In the genomic region with DNA sequence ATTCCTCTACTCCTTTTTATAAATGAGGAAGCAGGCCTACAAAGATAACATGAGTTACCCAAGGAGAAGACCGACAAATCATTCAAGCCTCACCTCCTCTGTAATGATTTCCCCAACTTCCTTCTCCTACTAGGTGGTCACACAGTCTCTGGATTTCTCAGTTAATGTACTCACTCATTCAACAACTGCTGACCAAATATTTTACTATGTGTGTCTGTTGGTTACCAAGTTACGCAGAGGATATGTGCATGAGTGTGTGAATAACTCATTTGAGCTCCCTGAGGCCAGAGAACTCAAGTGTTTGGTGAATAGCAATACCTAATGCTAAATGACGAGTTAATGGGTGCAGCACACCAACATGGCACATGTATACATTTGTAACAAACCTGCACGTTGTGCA, we compare ENCODE assay signal across 2 cellular contexts.
TF ChIP-seq lines count a peak whose summit lies in the region.

No MANE protein-coding gene starts in this region.

TF ChIP-seq in IMR-90, 13 proteins besides CTCF, POLR2A, EP300 and RAD21:
- no peak for TF ChIP-seq MAFK (IDR thresholded peaks at IDR 0.05; ENCODE audit: low read depth, low read length)
- no peak for TF ChIP-seq SMC3 (IDR thresholded peaks at IDR 0.05; ENCODE audit: low read depth, low read length)
- TF ChIP-seq CEBPB (IDR thresholded peaks at IDR 0.05; ENCODE audit: low read depth, low read length) = no peak
- no peak for TF ChIP-seq FOS (IDR thresholded peaks at IDR 0.05; ENCODE audit: low read depth, low read length)
- no peak for TF ChIP-seq BHLHE40 (IDR thresholded peaks at IDR 0.05; ENCODE audit: low read depth, low read length)
- no peak for TF ChIP-seq RFX5 (IDR thresholded peaks at IDR 0.05; ENCODE audit: low read depth, low read length)
- TF ChIP-seq, protein P1, sequence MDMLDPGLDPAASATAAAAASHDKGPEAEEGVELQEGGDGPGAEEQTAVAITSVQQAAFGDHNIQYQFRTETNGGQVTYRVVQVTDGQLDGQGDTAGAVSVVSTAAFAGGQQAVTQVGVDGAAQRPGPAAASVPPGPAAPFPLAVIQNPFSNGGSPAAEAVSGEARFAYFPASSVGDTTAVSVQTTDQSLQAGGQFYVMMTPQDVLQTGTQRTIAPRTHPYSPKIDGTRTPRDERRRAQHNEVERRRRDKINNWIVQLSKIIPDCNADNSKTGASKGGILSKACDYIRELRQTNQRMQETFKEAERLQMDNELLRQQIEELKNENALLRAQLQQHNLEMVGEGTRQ (IDR thresholded peaks at IDR 0.05; ENCODE audit: low read depth, low read length) = no peak
- no peak for TF ChIP-seq RCOR1 (IDR thresholded peaks at IDR 0.05; ENCODE audit: insufficient replicate concordance, low read length)
- no peak for TF ChIP-seq MAZ (IDR thresholded peaks at IDR 0.05; ENCODE audit: borderline replicate concordance, low read depth, low read length)

TF ChIP-seq in GM12878, 131 proteins besides CTCF, POLR2A, EP300 and RAD21:
- TF ChIP-seq FOXM1 (IDR thresholded peaks at IDR 0.05; ENCODE audit: low read depth, low read length) (no peak), KLF5 (IDR thresholded peaks at IDR 0.05; ENCODE audit: partially characterized antibody) (no peak), HDGF (IDR thresholded peaks at IDR 0.05) (no peak), CBFB (IDR thresholded peaks at IDR 0.05; ENCODE audit: low read depth) (no peak), SPI1 (IDR thresholded peaks at IDR 0.05; ENCODE audit: borderline replicate concordance, insufficient read depth, low read depth, low read length) (no peak), E2F4 (IDR thresholded peaks at IDR 0.05; ENCODE audit: low read depth, low read length) (no peak), HCFC1 (IDR thresholded peaks at IDR 0.05; ENCODE audit: low read length) (no peak), ELK1 (IDR thresholded peaks at IDR 0.05; ENCODE audit: low read depth, low read length) (no peak), TCF12 (IDR thresholded peaks at IDR 0.05; ENCODE audit: low read depth, low read length) (no peak), LARP7 (IDR thresholded peaks at IDR 0.05) (no peak), PAX5 (IDR thresholded peaks at IDR 0.05; ENCODE audit: borderline replicate concordance, low read depth, low read length) (no peak), YBX1 (IDR thresholded peaks at IDR 0.05) (no peak), REST (IDR thresholded peaks at IDR 0.05; ENCODE audit: low read depth, low read length) (no peak), FOS (IDR thresholded peaks at IDR 0.05; ENCODE audit: borderline replicate concordance, extremely low read depth, insufficient read length) (no peak)
- TF ChIP-seq, protein P2, sequence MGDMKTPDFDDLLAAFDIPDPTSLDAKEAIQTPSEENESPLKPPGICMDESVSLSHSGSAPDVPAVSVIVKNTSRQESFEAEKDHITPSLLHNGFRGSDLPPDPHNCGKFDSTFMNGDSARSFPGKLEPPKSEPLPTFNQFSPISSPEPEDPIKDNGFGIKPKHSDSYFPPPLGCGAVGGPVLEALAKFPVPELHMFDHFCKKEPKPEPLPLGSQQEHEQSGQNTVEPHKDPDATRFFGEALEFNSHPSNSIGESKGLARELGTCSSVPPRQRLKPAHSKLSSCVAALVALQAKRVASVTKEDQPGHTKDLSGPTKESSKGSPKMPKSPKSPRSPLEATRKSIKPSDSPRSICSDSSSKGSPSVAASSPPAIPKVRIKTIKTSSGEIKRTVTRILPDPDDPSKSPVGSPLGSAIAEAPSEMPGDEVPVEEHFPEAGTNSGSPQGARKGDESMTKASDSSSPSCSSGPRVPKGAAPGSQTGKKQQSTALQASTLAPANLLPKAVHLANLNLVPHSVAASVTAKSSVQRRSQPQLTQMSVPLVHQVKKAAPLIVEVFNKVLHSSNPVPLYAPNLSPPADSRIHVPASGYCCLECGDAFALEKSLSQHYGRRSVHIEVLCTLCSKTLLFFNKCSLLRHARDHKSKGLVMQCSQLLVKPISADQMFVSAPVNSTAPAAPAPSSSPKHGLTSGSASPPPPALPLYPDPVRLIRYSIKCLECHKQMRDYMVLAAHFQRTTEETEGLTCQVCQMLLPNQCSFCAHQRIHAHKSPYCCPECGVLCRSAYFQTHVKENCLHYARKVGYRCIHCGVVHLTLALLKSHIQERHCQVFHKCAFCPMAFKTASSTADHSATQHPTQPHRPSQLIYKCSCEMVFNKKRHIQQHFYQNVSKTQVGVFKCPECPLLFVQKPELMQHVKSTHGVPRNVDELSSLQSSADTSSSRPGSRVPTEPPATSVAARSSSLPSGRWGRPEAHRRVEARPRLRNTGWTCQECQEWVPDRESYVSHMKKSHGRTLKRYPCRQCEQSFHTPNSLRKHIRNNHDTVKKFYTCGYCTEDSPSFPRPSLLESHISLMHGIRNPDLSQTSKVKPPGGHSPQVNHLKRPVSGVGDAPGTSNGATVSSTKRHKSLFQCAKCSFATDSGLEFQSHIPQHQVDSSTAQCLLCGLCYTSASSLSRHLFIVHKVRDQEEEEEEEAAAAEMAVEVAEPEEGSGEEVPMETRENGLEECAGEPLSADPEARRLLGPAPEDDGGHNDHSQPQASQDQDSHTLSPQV (IDR thresholded peaks at IDR 0.05) = no peak
- TF ChIP-seq, protein P3, sequence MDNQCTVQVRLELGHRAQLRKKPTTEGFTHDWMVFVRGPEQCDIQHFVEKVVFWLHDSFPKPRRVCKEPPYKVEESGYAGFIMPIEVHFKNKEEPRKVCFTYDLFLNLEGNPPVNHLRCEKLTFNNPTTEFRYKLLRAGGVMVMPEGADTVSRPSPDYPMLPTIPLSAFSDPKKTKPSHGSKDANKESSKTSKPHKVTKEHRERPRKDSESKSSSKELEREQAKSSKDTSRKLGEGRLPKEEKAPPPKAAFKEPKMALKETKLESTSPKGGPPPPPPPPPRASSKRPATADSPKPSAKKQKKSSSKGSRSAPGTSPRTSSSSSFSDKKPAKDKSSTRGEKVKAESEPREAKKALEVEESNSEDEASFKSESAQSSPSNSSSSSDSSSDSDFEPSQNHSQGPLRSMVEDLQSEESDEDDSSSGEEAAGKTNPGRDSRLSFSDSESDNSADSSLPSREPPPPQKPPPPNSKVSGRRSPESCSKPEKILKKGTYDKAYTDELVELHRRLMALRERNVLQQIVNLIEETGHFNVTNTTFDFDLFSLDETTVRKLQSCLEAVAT (IDR thresholded peaks at IDR 0.05) = no peak
